In genomic region chr14:58977366-58977765, GRCh38 we compare ENCODE assay signal across 25 cellular contexts.
DNase-seq lines count a peak whose midpoint lies in the region; TF ChIP-seq lines count a peak whose summit lies in the region.
"Had no signal": no experiment of that assay in that cellular context is flagged by ENCODE, and none has a peak within 500 bp of the region (broad histone marks: within the 10 kb centered on the region; RNA-seq: fewer than 3 reads in every experiment).

No MANE protein-coding gene starts in this region.

- H3K4me3 ChIP-seq in GM23248 (no peak overlapping the region), fibroblast of villous mesenchyme (ENCODE audit: low read depth, low read length) (no peak overlapping the region), neural progenitor cell (no peak overlapping the region)
- H3K4me3 ChIP-seq: BLaER1, gastrocnemius medialis, lower lobe of right lung, transverse colon had no signal

- H3K4me2 ChIP-seq in GM23248 (ENCODE audit: unreplicated experiment), result no peak overlapping the region
- no peak overlapping the region for H3K4me2 ChIP-seq in neural progenitor cell
- H3K4me2 ChIP-seq: BLaER1, SK-N-SH had no signal

- H4K20me1 ChIP-seq in GM23248 (ENCODE audit: insufficient read depth), result no peaks in the 10 kb centered on the region
- H4K20me1 ChIP-seq in neural progenitor cell (ENCODE audit: low read depth), result no peaks in the 10 kb centered on the region
- H4K20me1 ChIP-seq: BLaER1 had no signal

- peaks cover 2% of the 10 kb centered on the region for H3K27me3 Mint-ChIP-seq in neural progenitor cell (ENCODE audit: insufficient read depth, low read depth)
- H3K27me3 Mint-ChIP-seq: central memory CD8-positive, alpha-beta T cell; dendritic cell treated with granulocyte-macrophage colony-stimulating factor and Interleukin-4, amounts not matched to agents 40 ng/mL and 50 ng/mL, for 4 days; stimulated activated memory B cell treated with anti-CD40 and anti-IgM and Interleukin-4, amounts not matched to agents 10 μg/mL and 1 μg/mL and 100 μg/mL, for 72 hours had no signal

- WGBS in GM23248 (ENCODE audit: low coverage in 1 of 2, low lambda C conversion rate in 2 of 2, missing lambda C conversion rate in 2 of 2), 2 experiments, result 55 to 56% methylated on average over 2 of the region's 2 CpGs

- no peak overlapping the region for H3K27ac ChIP-seq in GM23248
- H3K27ac ChIP-seq in neural progenitor cell, result no peak overlapping the region
- H3K27ac ChIP-seq: BLaER1, gastrocnemius medialis, HL-60, lower lobe of right lung, transverse colon had no signal

- H3K9me3 ChIP-seq in GM23248 (ENCODE audit: low read depth) (no peaks in the 10 kb centered on the region), neural progenitor cell (ENCODE audit: low read depth) (no peaks in the 10 kb centered on the region)
- H3K9me3 ChIP-seq: BLaER1, gastrocnemius medialis, lower lobe of right lung, SK-N-SH, transverse colon had no signal

- H3K9ac ChIP-seq in GM23248, result no peak overlapping the region
- H3K9ac ChIP-seq in neural progenitor cell, result no peak overlapping the region
- H3K9ac ChIP-seq: BLaER1, SK-N-SH had no signal

- no peak overlapping the region for H3K4me3 Mint-ChIP-seq in neural progenitor cell
- H3K4me3 Mint-ChIP-seq: central memory CD8-positive, alpha-beta T cell; dendritic cell treated with granulocyte-macrophage colony-stimulating factor and Interleukin-4, amounts not matched to agents 40 ng/mL and 50 ng/mL, for 4 days; endodermal cell; natural killer cell; stimulated activated memory B cell treated with anti-CD40 and anti-IgM and Interleukin-4, amounts not matched to agents 10 μg/mL and 1 μg/mL and 100 μg/mL, for 72 hours had no signal

- H3K79me2 ChIP-seq in GM23248 (ENCODE audit: insufficient read depth), result no peaks in the 10 kb centered on the region
- no peaks in the 10 kb centered on the region for H3K79me2 ChIP-seq in neural progenitor cell (ENCODE audit: low read depth)

- no peaks in the 10 kb centered on the region for H3K4me1 Mint-ChIP-seq in neural progenitor cell
- H3K4me1 Mint-ChIP-seq: central memory CD8-positive, alpha-beta T cell; natural killer cell; stimulated activated memory B cell treated with anti-CD40 and anti-IgM and Interleukin-4, amounts not matched to agents 10 μg/mL and 1 μg/mL and 100 μg/mL, for 72 hours had no signal

- no peak overlapping the region for H3K27ac Mint-ChIP-seq in neural progenitor cell
- H3K27ac Mint-ChIP-seq: dendritic cell treated with granulocyte-macrophage colony-stimulating factor and Interleukin-4, amounts not matched to agents 40 ng/mL and 50 ng/mL, for 4 days; endodermal cell; natural killer cell; stimulated activated memory B cell treated with anti-CD40 and anti-IgM and Interleukin-4, amounts not matched to agents 10 μg/mL and 1 μg/mL and 100 μg/mL, for 72 hours had no signal

- no peaks in the 10 kb centered on the region for H3K9me2 ChIP-seq in GM23248 (ENCODE audit: insufficient read depth)
- H3K9me2 ChIP-seq: SK-N-SH had no signal

- DNase-seq in AG20443 (ENCODE audit: low spot score) (peak; percentile 13), GM23248 (peak; percentile 38), RPMI7951 (ENCODE audit: low read depth) (peak; percentile 43), fibroblast of villous mesenchyme (ENCODE audit: low read depth) (peak; percentile 28), neural progenitor cell (ENCODE audit: low spot score) (no peak), NCI-H446 (lab: John Stamatoyannopoulos, UW) (no peak), hepatic stellate cell (ENCODE audit: low spot score) (no peak), NCI-H2029 treated with DMSO at 0.1 percent for 48 hours (lab: John Stamatoyannopoulos, UW) (no peak)
- DNase-seq: ACHN; activated T-cell treated with anti-CD3 and anti-CD28 coated beads, Interleukin-2, amount 50 U/mL, for 48 hours; endodermal cell; gastrocnemius medialis; H7; lower lobe of right lung; natural killer cell; NCI-H1436 treated with DMSO at 0.1 percent for 48 hours; NCI-H446 treated with DMSO at 0.1 percent for 48 hours; NCI-H82; SK-N-SH; transverse colon had no signal

- TF ChIP-seq CTCF in fibroblast of villous mesenchyme (IDR thresholded peaks at IDR 0.05; ENCODE audit: insufficient read depth, low read depth, low read length) (no peak), neural progenitor cell (IDR thresholded peaks at IDR 0.05) (no peak)

- H3K36me3 Mint-ChIP-seq in neural progenitor cell, result no peaks in the 10 kb centered on the region
- H3K36me3 Mint-ChIP-seq: natural killer cell; stimulated activated memory B cell treated with anti-CD40 and anti-IgM and Interleukin-4, amounts not matched to agents 10 μg/mL and 1 μg/mL and 100 μg/mL, for 72 hours had no signal

- H3K9me3 Mint-ChIP-seq in neural progenitor cell, result peaks cover 2% of the 10 kb centered on the region
- H3K9me3 Mint-ChIP-seq: central memory CD8-positive, alpha-beta T cell; dendritic cell treated with granulocyte-macrophage colony-stimulating factor and Interleukin-4, amounts not matched to agents 40 ng/mL and 50 ng/mL, for 4 days had no signal

- in situ Hi-C loops in GM23248 (cut with MboI), result no loop called here

- 0 out of 2 replicates have a peak, but pooled peaks cover 4% of the 10 kb centered on the region for H3K27me3 ChIP-seq in GM23248 (replicated peaks; ENCODE audit: insufficient read depth)
- no peaks in the 10 kb centered on the region for H3K27me3 ChIP-seq in neural progenitor cell
- H3K27me3 ChIP-seq: BLaER1, gastrocnemius medialis, transverse colon had no signal

- H3K4me1 ChIP-seq in GM23248 (ENCODE audit: insufficient read depth), result no peaks in the 10 kb centered on the region
- no peaks in the 10 kb centered on the region for H3K4me1 ChIP-seq in neural progenitor cell
- H3K4me1 ChIP-seq: BLaER1, gastrocnemius medialis, lower lobe of right lung, transverse colon had no signal

- H2AFZ ChIP-seq in GM23248 (no peak overlapping the region), neural progenitor cell (replicated peaks) (no peak overlapping the region)

- H3F3A ChIP-seq in GM23248 (ENCODE audit: insufficient read depth), result no peaks in the 10 kb centered on the region
- H3F3A ChIP-seq in neural progenitor cell (ENCODE audit: low read depth), result no peaks in the 10 kb centered on the region

- H3K36me3 ChIP-seq in GM23248 (ENCODE audit: low read depth) (no peaks in the 10 kb centered on the region), neural progenitor cell (no peaks in the 10 kb centered on the region)
- H3K36me3 ChIP-seq: BLaER1, gastrocnemius medialis, lower lobe of right lung, transverse colon had no signal

Comparison
In these comparisons a context has a peak if more than half of its experiments do, and no peak if none do; other contexts are left out.
1. DNase-seq: peak in AG20443 (single experiment), GM23248 (single experiment), RPMI7951 (single experiment) and fibroblast of villous mesenchyme (single experiment); none in neural progenitor cell (single experiment), NCI-H446 (0 of 2), hepatic stellate cell (single experiment) and NCI-H2029 treated with DMSO at 0.1 percent for 48 hours (single experiment).